ENCODE assay signal across 1 cellular context in genomic region chr2:100427627-100428258, GRCh38.
TF ChIP-seq lines count a peak whose summit lies in the region.

No MANE protein-coding gene starts in this region.

TF ChIP-seq in GM12878, 131 proteins besides CTCF, POLR2A, EP300 and RAD21 (continued from another document):
- TF ChIP-seq REST (IDR thresholded peaks at IDR 0.05; ENCODE audit: low read depth, low read length) (no peak), ZNF24 (IDR thresholded peaks at IDR 0.05) (no peak)
